1 cellular context compared by ENCODE assay signal in genomic region chr2:111121873-111122630, GRCh38.
TF ChIP-seq lines count a peak whose summit lies in the region.

No MANE protein-coding gene starts in this region.

TF ChIP-seq in HepG2, 621 proteins besides CTCF, POLR2A, EP300 and RAD21 (continued from another document and continues in another):
- TF ChIP-seq NFIB (CRISPR knock-in tag; IDR thresholded peaks at IDR 0.05; ENCODE audit: borderline replicate concordance) (peak; percentile 49; the same call in 1 of the 2 replicates), ZFP36L2 (CRISPR knock-in tag; IDR thresholded peaks at IDR 0.05) (no peak; the same call in 1 of the 2 replicates), RBM22 (optimal IDR thresholded peaks at IDR 0.05; ENCODE audit: low read length) (no peak), ZMAT3 (CRISPR knock-in tag; conservative IDR thresholded peaks at IDR 0.05) (peak; percentile 96), CAMTA2 (CRISPR knock-in tag; IDR thresholded peaks at IDR 0.05; ENCODE audit: borderline replicate concordance) (peak; percentile 92), PAWR (CRISPR knock-in tag; IDR thresholded peaks at IDR 0.05; ENCODE audit: borderline replicate concordance) (0 out of 2 replicates have a peak, but pooled peaks have one; percentile 51), ZNF7 (CRISPR knock-in tag; IDR thresholded peaks at IDR 0.05) (no peak), HOXA5 (CRISPR knock-in tag; IDR thresholded peaks at IDR 0.05) (peak; percentile 16; the same call in 1 of the 2 replicates), ZNF724P (CRISPR knock-in tag; IDR thresholded peaks at IDR 0.05; ENCODE audit: borderline replicate concordance) (peak; percentile 75; the same call in 1 of the 2 replicates), ZSCAN22 (CRISPR knock-in tag; IDR thresholded peaks at IDR 0.05) (no peak), TCF7 (IDR thresholded peaks at IDR 0.05; ENCODE audit: low read depth) (no peak), ONECUT2 (CRISPR knock-in tag; IDR thresholded peaks at IDR 0.05) (no peak), BCL3 (CRISPR knock-in tag; IDR thresholded peaks at IDR 0.05) (peak; percentile 24; the same call in 1 of the 2 replicates), ZNF616 (CRISPR knock-in tag; IDR thresholded peaks at IDR 0.05; ENCODE audit: low read depth) (no peak; the same call in 1 of the 2 replicates), ZBTB7B (CRISPR knock-in tag; IDR thresholded peaks at IDR 0.05) (0 out of 2 replicates have a peak, but pooled peaks have one; percentile 59), FOXP4 (CRISPR knock-in tag; IDR thresholded peaks at IDR 0.05) (no peak; the same call in 1 of the 2 replicates), JUND (CRISPR knock-in tag; IDR thresholded peaks at IDR 0.05) (no peak), SRSF1 (optimal IDR thresholded peaks at IDR 0.05; ENCODE audit: low read depth, low read length) (no peak), NFIC (IDR thresholded peaks at IDR 0.05; ENCODE audit: low read length) (no peak), HMG20B (CRISPR knock-in tag; conservative IDR thresholded peaks at IDR 0.05) (no peak), ELF3 (CRISPR knock-in tag; IDR thresholded peaks at IDR 0.05) (no peak), ZNF569 (CRISPR knock-in tag; IDR thresholded peaks at IDR 0.05; ENCODE audit: borderline replicate concordance) (peak; percentile 87; the same call in 1 of the 2 replicates), ZNF513 (CRISPR knock-in tag; conservative IDR thresholded peaks at IDR 0.05) (no peak), ZFP37 (CRISPR knock-in tag; IDR thresholded peaks at IDR 0.05; ENCODE audit: borderline replicate concordance) (0 out of 2 replicates have a peak, but pooled peaks have one; percentile 20), NRL (CRISPR knock-in tag; IDR thresholded peaks at IDR 0.05; ENCODE audit: borderline replicate concordance) (no peak), CENPX (CRISPR knock-in tag; IDR thresholded peaks at IDR 0.05) (no peak), KLF13 (CRISPR knock-in tag; IDR thresholded peaks at IDR 0.05) (0 out of 2 replicates have a peak, but pooled peaks have one; percentile 46), ZNF713 (CRISPR knock-in tag; IDR thresholded peaks at IDR 0.05) (no peak), ZNF709 (CRISPR knock-in tag; IDR thresholded peaks at IDR 0.05) (peak; percentile 56; the same call in 1 of the 2 replicates), FOSL2 (CRISPR knock-in tag; IDR thresholded peaks at IDR 0.05) (0 out of 2 replicates have a peak, but pooled peaks have one; percentile 20), SP4 (CRISPR knock-in tag; IDR thresholded peaks at IDR 0.05) (no peak; the same call in 1 of the 2 replicates), STAT5B (CRISPR knock-in tag; IDR thresholded peaks at IDR 0.05) (0 out of 2 replicates have a peak, but pooled peaks have one; percentile 70), POLR2AphosphoS2 (IDR thresholded peaks at IDR 0.05; ENCODE audit: low read depth, low read length) (no peak), HHEX (CRISPR knock-in tag; IDR thresholded peaks at IDR 0.05) (no peak), TOPORS (CRISPR knock-in tag; IDR thresholded peaks at IDR 0.05) (no peak), BATF2 (CRISPR knock-in tag; IDR thresholded peaks at IDR 0.05) (peak; percentile 57; the same call in 1 of the 2 replicates), HOXA3 (CRISPR knock-in tag; IDR thresholded peaks at IDR 0.05) (peak; percentile 36; the same call in 1 of the 2 replicates), ZNF703 (CRISPR knock-in tag; IDR thresholded peaks at IDR 0.05; ENCODE audit: borderline replicate concordance) (no peak), KDM4B (CRISPR knock-in tag; IDR thresholded peaks at IDR 0.05) (0 out of 2 replicates have a peak, but pooled peaks have one; percentile 39), ADNP (CRISPR knock-in tag; IDR thresholded peaks at IDR 0.05) (no peak), ZNF607 (CRISPR knock-in tag; IDR thresholded peaks at IDR 0.05; ENCODE audit: borderline replicate concordance) (no peak), ZNF101 (CRISPR knock-in tag; IDR thresholded peaks at IDR 0.05; ENCODE audit: borderline replicate concordance, low read depth) (no peak), MNT (IDR thresholded peaks at IDR 0.05) (peak; percentile 34), ZBTB43 (CRISPR knock-in tag; conservative IDR thresholded peaks at IDR 0.05) (peak; percentile 79), SOX6 (IDR thresholded peaks at IDR 0.05) (no peak), SOX6 (CRISPR knock-in tag; IDR thresholded peaks at IDR 0.05) (peak; percentile 36), SMAD1 (CRISPR knock-in tag; IDR thresholded peaks at IDR 0.05; ENCODE audit: borderline replicate concordance, low read depth) (no peak), MED8 (CRISPR knock-in tag; IDR thresholded peaks at IDR 0.05; ENCODE audit: insufficient replicate concordance) (peak; percentile 21), PREB (CRISPR knock-in tag; IDR thresholded peaks at IDR 0.05) (no peak), ZNF691 (CRISPR knock-in tag; IDR thresholded peaks at IDR 0.05; ENCODE audit: borderline replicate concordance, low read depth) (no peak), RAD51 (IDR thresholded peaks at IDR 0.05; ENCODE audit: borderline replicate concordance) (no peak), NCOA2 (CRISPR knock-in tag; IDR thresholded peaks at IDR 0.05) (peak; percentile 14; the same call in 1 of the 2 replicates), KDM5A (IDR thresholded peaks at IDR 0.05; ENCODE audit: borderline replicate concordance, low read length) (no peak; the same call in 1 of the 2 replicates), ZNF3 (CRISPR knock-in tag; IDR thresholded peaks at IDR 0.05) (no peak), ZNF207 (IDR thresholded peaks at IDR 0.05; ENCODE audit: borderline replicate concordance) (no peak), CBX5 (CRISPR knock-in tag; IDR thresholded peaks at IDR 0.05; ENCODE audit: borderline replicate concordance) (no peak), NAIF1 (CRISPR knock-in tag; IDR thresholded peaks at IDR 0.05; ENCODE audit: borderline replicate concordance) (no peak), ISL2 (CRISPR knock-in tag; IDR thresholded peaks at IDR 0.05) (peak; percentile 47; the same call in 1 of the 2 replicates), ZGPAT (CRISPR knock-in tag; IDR thresholded peaks at IDR 0.05) (no peak; the same call in 1 of the 2 replicates)
